ENCODE assay signal across 37 cellular contexts in genomic region chr7:158517571-158517970, GRCh38.
"Had no signal": no experiment of that assay in that cellular context is flagged by ENCODE, and none has a peak within 500 bp of the region (broad histone marks: within the 10 kb centered on the region; RNA-seq: fewer than 3 reads in every experiment).

No MANE protein-coding gene starts in this region.

- H3K4me1 ChIP-seq: adrenal gland, breast epithelium had no signal

- H3K27ac ChIP-seq: adrenal gland, body of pancreas, brain microvascular endothelial cell, breast epithelium, VCaP had no signal

- H3K9me3 ChIP-seq: adrenal gland had no signal

- FAIRE-seq: astrocyte, TTC549 had no signal

- H3K36me3 ChIP-seq: adrenal gland, brain microvascular endothelial cell, breast epithelium had no signal

- DNase-seq: activated B cell treated with CpG ODN at 0.5 μM for 24 hours; activated CD4-positive, alpha-beta memory T cell treated with anti-CD3 and anti-CD28 coated beads for 36 hours; activated CD4-positive, alpha-beta T cell treated with anti-CD3 and anti-CD28 coated beads for 4 hours; activated CD4-positive, alpha-beta T cell treated with anti-CD3 and anti-CD28 coated beads, Interleukin-2, amount 10 ng/mL, durations not matched to agents 24 days and 14 days; activated CD4-positive, alpha-beta T cell treated with anti-CD3 and anti-CD28 coated beads, Interleukin-2, amount 50 U/mL, for 1 hour; activated CD4-positive, alpha-beta T cell treated with anti-CD3 and anti-CD28 coated beads, Interleukin-2, amount 50 U/mL, for 4 hours; activated CD4-positive, CD25-positive, alpha-beta regulatory T cell treated with anti-CD3 and anti-CD28 coated beads, Interleukin-2, amount 50 U/mL, for 72 hours; activated CD8-positive, alpha-beta memory T cell treated with anti-CD3 and anti-CD28 coated beads, Interleukin-2, amount 50 U/mL, for 4 hours; activated CD8-positive, alpha-beta T cell treated with anti-CD3 and anti-CD28 coated beads for 36 hours; activated effector memory CD4-positive, alpha-beta T cell treated with anti-CD3 and anti-CD28 coated beads, Interleukin-2, amount 50 U/mL, for 16 hours; activated gamma-delta T cell treated with Interleukin-2 at 50 U/mL for 16 hours; activated naive CD4-positive, alpha-beta T cell; activated naive CD4-positive, alpha-beta T cell treated with anti-CD3 and anti-CD28 coated beads for 36 hours; activated naive CD4-positive, alpha-beta T cell treated with anti-CD3 and anti-CD28 coated beads, Interleukin-2, amount 50 U/mL, for 16 hours; activated naive CD8-positive, alpha-beta T cell treated with anti-CD3 and anti-CD28 coated beads for 36 hours; activated T-cell treated with anti-CD3 and anti-CD28 coated beads for 4 hours; activated T-cell treated with anti-CD3 and anti-CD28 coated beads, Interleukin-2, amount 50 U/mL, for 1 hour; activated T-cell treated with anti-CD3 and anti-CD28 coated beads, Interleukin-2, amount 50 U/mL, for 4 hours; activated T-cell treated with anti-CD3 and anti-CD28 coated beads, Interleukin-2, amount 50 U/mL, for 72 hours; adrenal gland; amniotic stem cell; aorta; body of pancreas; brain microvascular endothelial cell; central memory CD4-positive, alpha-beta T cell; T-helper 1 cell; T-helper 2 cell; T-helper 9 cell had no signal

- ATAC-seq: activated CD8-positive, alpha-beta T cell treated with anti-CD3 and anti-CD28 coated beads for 36 hours; activated naive CD4-positive, alpha-beta T cell treated with anti-CD3 and anti-CD28 coated beads, Interleukin-2, amount 50 U/mL, for 72 hours; activated T-cell treated with anti-CD3 and anti-CD28 coated beads, Interleukin-2, amount 50 U/mL, for 4 hours; activated T-cell treated with anti-CD3 and anti-CD28 coated beads, Interleukin-2, amount 50 U/mL, for 72 hours; activated T-helper 17 cell treated with anti-CD3 and anti-CD28 coated beads, Interleukin-2, amount 50 U/mL, for 72 hours; body of pancreas had no signal

- H3K4me3 ChIP-seq: adrenal gland, body of pancreas, breast epithelium had no signal

- H3K4me3 Mint-ChIP-seq: activated B cell treated with CpG ODN at 0.5 μM for 24 hours; activated CD4-positive, alpha-beta memory T cell treated with anti-CD3 and anti-CD28 coated beads for 36 hours; activated CD4-positive, alpha-beta T cell treated with anti-CD3 and anti-CD28 coated beads, Interleukin-2, amount 10 ng/mL, durations not matched to agents 24 days and 14 days; activated CD8-positive, alpha-beta T cell treated with anti-CD3 and anti-CD28 coated beads for 36 hours; activated naive CD4-positive, alpha-beta T cell treated with anti-CD3 and anti-CD28 coated beads for 36 hours; activated naive CD8-positive, alpha-beta T cell treated with anti-CD3 and anti-CD28 coated beads for 36 hours; activated T-cell treated with anti-CD3 and anti-CD28 coated beads, Interleukin-2, amount 50 U/mL, for 4 hours; activated T-cell treated with anti-CD3 and anti-CD28 coated beads, Interleukin-2, amount 50 U/mL, for 72 hours; activated T-helper 1 cell treated with anti-CD3 and anti-CD28 coated beads, Interleukin-12 subunit alpha, Interleukin-12 subunit beta, Interleukin-2, Interleukin-4 antibody, amounts not matched to agents 30 ng/mL and 10 ng/mL and 1 ng/mL, durations not matched to agents 14 hours and 24 hours and 36 hours; activated T-helper 17 cell treated with anti-CD3 and anti-CD28 coated beads, Interleukin-2, amount 50 U/mL, for 72 hours; T-helper 1 cell treated with Interleukin-12 subunit alpha and Interleukin-12 subunit beta and Interleukin-4 antibody, amounts not matched to agents 30 μg/mL and 1 μg/mL, for 36 hours; T-helper 2 cell treated with Interferon-gamma antibody and Interleukin-4, amounts not matched to agents 5 μg/mL and 100 μg/mL, for 36 hours had no signal

- H3K27me3 ChIP-seq: adrenal gland, body of pancreas, brain microvascular endothelial cell had no signal

- H3K27ac Mint-ChIP-seq: activated B cell treated with CpG ODN at 0.5 μM for 24 hours; activated CD4-positive, alpha-beta memory T cell treated with anti-CD3 and anti-CD28 coated beads for 36 hours; activated CD4-positive, alpha-beta T cell treated with anti-CD3 and anti-CD28 coated beads, Interleukin-2, amount 10 ng/mL, durations not matched to agents 24 days and 14 days; activated CD8-positive, alpha-beta T cell treated with anti-CD3 and anti-CD28 coated beads for 36 hours; activated naive CD4-positive, alpha-beta T cell treated with anti-CD3 and anti-CD28 coated beads for 36 hours; activated naive CD4-positive, alpha-beta T cell treated with anti-CD3 and anti-CD28 coated beads, Interleukin-2, amount 50 U/mL, for 72 hours; activated naive CD8-positive, alpha-beta T cell treated with anti-CD3 and anti-CD28 coated beads for 36 hours; activated T-cell treated with anti-CD3 and anti-CD28 coated beads, Interleukin-2, amount 50 U/mL, for 72 hours; activated T-helper 1 cell treated with anti-CD3 and anti-CD28 coated beads, Interleukin-12 subunit alpha, Interleukin-12 subunit beta, Interleukin-2, Interleukin-4 antibody, amounts not matched to agents 30 ng/mL and 10 ng/mL and 1 ng/mL, durations not matched to agents 14 hours and 24 hours and 36 hours; activated T-helper 17 cell treated with anti-CD3 and anti-CD28 coated beads, Interleukin-2, amount 50 U/mL, for 72 hours; T-helper 1 cell treated with Interleukin-12 subunit alpha and Interleukin-12 subunit beta and Interleukin-4 antibody, amounts not matched to agents 30 μg/mL and 1 μg/mL, for 36 hours; T-helper 2 cell treated with Interferon-gamma antibody and Interleukin-4, amounts not matched to agents 5 μg/mL and 100 μg/mL, for 36 hours had no signal

- H3K27me3 Mint-ChIP-seq: activated CD4-positive, alpha-beta T cell treated with anti-CD3 and anti-CD28 coated beads, Interleukin-2, amount 10 ng/mL, durations not matched to agents 24 days and 14 days had no signal

- H3K36me3 Mint-ChIP-seq: activated CD4-positive, alpha-beta memory T cell treated with anti-CD3 and anti-CD28 coated beads for 36 hours; activated naive CD8-positive, alpha-beta T cell treated with anti-CD3 and anti-CD28 coated beads for 36 hours had no signal

- H3K4me1 Mint-ChIP-seq: activated B cell treated with CpG ODN at 0.5 μM for 24 hours; activated CD4-positive, alpha-beta T cell treated with anti-CD3 and anti-CD28 coated beads, Interleukin-2, amount 10 ng/mL, durations not matched to agents 24 days and 14 days; activated naive CD8-positive, alpha-beta T cell treated with anti-CD3 and anti-CD28 coated beads for 36 hours had no signal
